Comparison of ENCODE assay signal across 1 cellular context in genomic region chr4:184472540-184473264, GRCh38.
TF ChIP-seq lines count a peak whose summit lies in the region.

No MANE protein-coding gene starts in this region.

TF ChIP-seq in K562, 482 proteins besides CTCF, POLR2A, EP300 and RAD21 (continued from another document):
- TF ChIP-seq ARID4B (CRISPR knock-in tag; IDR thresholded peaks at IDR 0.05) (peak; percentile 42; the same call in 1 of the 2 replicates), PRDM10 (IDR thresholded peaks at IDR 0.05; ENCODE audit: partially characterized antibody) (peak; percentile 50), PCBP1 (IDR thresholded peaks at IDR 0.05; ENCODE audit: low read depth, low read length, poor library complexity, severe bottlenecking) (peak; percentile 11), ZBTB40 (IDR thresholded peaks at IDR 0.05) (peak; percentile 31; the same call in 1 of the 2 replicates), ZBTB40 (CRISPR knock-in tag; IDR thresholded peaks at IDR 0.05) (no peak), GABPB1 (CRISPR knock-in tag; IDR thresholded peaks at IDR 0.05) (peak; percentile 31; the same call in 1 of the 2 replicates), CAMTA2 (CRISPR knock-in tag; conservative IDR thresholded peaks at IDR 0.05) (no peak), CTBP1 (IDR thresholded peaks at IDR 0.05; ENCODE audit: borderline replicate concordance) (0 out of 2 replicates have a peak, but pooled peaks have one; percentile 17), ATF1 (CRISPR knock-in tag; IDR thresholded peaks at IDR 0.05) (no peak), ATF1 (tag; IDR thresholded peaks at IDR 0.05) (peak; percentile 37; the same call in 1 of the 2 replicates), MAX (CRISPR knock-in tag; IDR thresholded peaks at IDR 0.05) (peak; percentile 15; the same call in 1 of the 2 replicates), MTA3 (IDR thresholded peaks at IDR 0.05; ENCODE audit: borderline replicate concordance) (peak; percentile 51; the same call in 1 of the 2 replicates), HNRNPLL (IDR thresholded peaks at IDR 0.05; ENCODE audit: low read depth, low read length, poor library complexity, severe bottlenecking) (peak; percentile 31), ZNF263 (CRISPR knock-in tag; IDR thresholded peaks at IDR 0.05; ENCODE audit: borderline replicate concordance) (peak; percentile 60; the same call in 1 of the 2 replicates), ZNF695 (CRISPR knock-in tag; IDR thresholded peaks at IDR 0.05) (no peak), CEBPG (CRISPR knock-in tag; IDR thresholded peaks at IDR 0.05) (no peak), CEBPG (tag; conservative IDR thresholded peaks at IDR 0.05 in 1 of 2, IDR thresholded peaks at IDR 0.05 in 1 of 2) (no peak), RBFOX2 (IDR thresholded peaks at IDR 0.05; ENCODE audit: low read depth, low read length) (peak; percentile 73), POLR2G (IDR thresholded peaks at IDR 0.05; ENCODE audit: low read depth, low read length) (peak; percentile 79), GABPA (tag; conservative IDR thresholded peaks at IDR 0.05; ENCODE audit: low read depth) (peak; percentile 73), TEAD4 (IDR thresholded peaks at IDR 0.05; ENCODE audit: low read length) (peak; percentile 11; the same call in 1 of the 2 replicates), TEAD4 (CRISPR knock-in tag; IDR thresholded peaks at IDR 0.05; ENCODE audit: borderline replicate concordance) (no peak), PHF8 (IDR thresholded peaks at IDR 0.05; ENCODE audit: borderline replicate concordance, low read length) (peak; percentile 34; the same call in 1 of the 2 replicates), EGR1 (conservative IDR thresholded peaks at IDR 0.05) (peak; percentile 44), CXXC5 (CRISPR knock-in tag; IDR thresholded peaks at IDR 0.05) (peak; percentile 51; the same call in 1 of the 2 replicates), NFIC (IDR thresholded peaks at IDR 0.05) (peak; percentile 81), TBP (optimal IDR thresholded peaks at IDR 0.05; ENCODE audit: low read depth, low read length) (peak; percentile 24), PKNOX1 (IDR thresholded peaks at IDR 0.05) (peak; percentile 82), ZNF174 (CRISPR knock-in tag; IDR thresholded peaks at IDR 0.05) (no peak), KLF1 (tag; IDR thresholded peaks at IDR 0.05) (no peak)
